ENCODE assay signal across 25 cellular contexts in the genomic region with DNA sequence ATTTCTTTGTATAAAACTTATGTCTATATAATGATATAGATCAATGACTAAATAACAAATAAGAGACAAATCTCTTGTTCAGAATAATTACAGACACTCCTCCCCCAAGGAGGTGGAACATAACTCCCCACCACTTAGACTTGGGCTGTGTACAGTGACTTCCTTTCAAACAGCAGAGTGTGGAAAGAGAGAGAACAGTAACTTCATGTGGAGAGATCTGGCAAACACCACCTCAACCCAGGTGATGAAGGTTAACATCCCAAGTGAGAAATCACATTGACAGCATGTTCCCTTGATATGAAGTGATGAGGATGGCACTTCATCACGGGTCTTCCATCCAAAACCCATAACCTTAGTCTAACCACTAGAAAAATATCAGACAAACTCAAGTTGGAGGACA.
"Had no signal": no experiment of that assay in that cellular context is flagged by ENCODE, and none has a peak within 500 bp of the region (broad histone marks: within the 10 kb centered on the region; RNA-seq: fewer than 3 reads in every experiment).

No MANE protein-coding gene starts in this region.

- H3K9ac ChIP-seq: neural progenitor cell, parathyroid adenoma had no signal

- H2AFZ ChIP-seq: hepatocyte, neural progenitor cell, parathyroid adenoma had no signal

- ATAC-seq: left lobe of liver, natural killer cell, psoas muscle, sciatic nerve, upper lobe of right lung had no signal

- H3K9me3 ChIP-seq: neutrophil had no signal

- H3K4me1 ChIP-seq: parathyroid adenoma, suprapubic skin, tibial artery, upper lobe of right lung had no signal

- H3K4me3 ChIP-seq: hepatocyte, lung, neural progenitor cell, psoas muscle, skin epidermis, suprapubic skin, thoracic aorta, tibial artery, upper lobe of right lung had no signal

- DNase-seq: islet precursor cell; mesendoderm; naive B cell; natural killer cell; nephron progenitor cell; occipital lobe; psoas muscle; stimulated activated CD4-positive, alpha-beta T cell treated with anti-CD3 and anti-CD28 coated beads, Interleukin-12 subunit alpha, Interleukin-12 subunit beta, amount 100 ng/mL, for 4 hours; stimulated activated CD4-positive, alpha-beta T cell treated with anti-CD3 and anti-CD28 coated beads, Interleukin-15, amount 100 ng/mL, for 24 hours; stimulated activated CD4-positive, alpha-beta T cell treated with anti-CD3 and anti-CD28 coated beads, Interleukin-2, amount 100 ng/mL, for 24 hours; stimulated activated CD4-positive, alpha-beta T cell treated with anti-CD3 and anti-CD28 coated beads, Interleukin-4, amount 100 ng/mL, for 1 hour; stimulated activated naive CD4-positive, alpha-beta T cell; tibial artery; trophoblast cell; upper lobe of right lung had no signal

- H3K27me3 ChIP-seq: hepatocyte, neural progenitor cell, neutrophil, suprapubic skin, tibial artery, upper lobe of right lung had no signal

- H3K79me2 ChIP-seq: hepatocyte had no signal

- H3K27ac ChIP-seq: hepatocyte, neural progenitor cell, neutrophil, parathyroid adenoma, psoas muscle, skin epidermis, suprapubic skin, thoracic aorta, tibial artery, upper lobe of right lung had no signal

- H3K4me2 ChIP-seq: hepatocyte, neural progenitor cell had no signal

- H3K36me3 ChIP-seq: neural progenitor cell, neutrophil, thoracic aorta had no signal
